Comparison of ENCODE assay signal across 24 cellular contexts in genomic region chr9:117926031-117926655, GRCh38.
A peak's percentile ranks its signal among the peaks of the same experiment; 100 is the strongest.
DNase-seq lines count a peak whose midpoint lies in the region; ATAC-seq, FAIRE-seq and TF ChIP-seq lines count a peak whose summit lies in the region.
"Had no signal": no experiment of that assay in that cellular context is flagged by ENCODE, and none has a peak within 500 bp of the region (broad histone marks: within the 10 kb centered on the region; RNA-seq: fewer than 3 reads in every experiment).

No MANE protein-coding gene starts in this region.

- no peak overlapping the region for H4K91ac ChIP-seq in neuronal stem cell (ENCODE audit: low read depth, low read length, poor library complexity)

- no peaks in the 10 kb centered on the region for H3K36me3 ChIP-seq in GM23248 (ENCODE audit: low read depth)
- H3K36me3 ChIP-seq in MG63: no peaks in the 10 kb centered on the region
- no peaks in the 10 kb centered on the region for H3K36me3 ChIP-seq in bronchial epithelial cell (ENCODE audit: control insufficient read depth, insufficient read depth, low read length)
- no peaks in the 10 kb centered on the region for H3K36me3 ChIP-seq in neuronal stem cell (replicated peaks in 1 of 2; ENCODE audit: control insufficient read depth in 2 of 2, insufficient read depth in 2 of 2, low read length in 2 of 2)
- H3K36me3 ChIP-seq in esophagus muscularis mucosa: no peaks in the 10 kb centered on the region
- H3K36me3 ChIP-seq: cardiac muscle cell had no signal

- no peak overlapping the region for H3K18ac ChIP-seq in neuronal stem cell (ENCODE audit: low read length)

- no peak overlapping the region for H4K8ac ChIP-seq in neuronal stem cell (ENCODE audit: low read depth, low read length)

- no peak overlapping the region for H3K23ac ChIP-seq in neuronal stem cell (ENCODE audit: low read depth, low read length, poor library complexity)

- H2BK12ac ChIP-seq in neuronal stem cell (ENCODE audit: low read length): no peak overlapping the region

- H3K9ac ChIP-seq in GM23248: no peak overlapping the region
- H3K9ac ChIP-seq in neuronal stem cell (ENCODE audit: low read depth, low read length, poor library complexity): no peak overlapping the region

- TF ChIP-seq POLR2A in esophagus muscularis mucosa (IDR thresholded peaks at IDR 0.05; ENCODE audit: low read depth): no peak

- intact Hi-C loops in esophagus muscularis mucosa (cut with DNase I): no loop called here

- DNase-seq in GM23248: peak; percentile 5
- peak; percentile 18 for DNase-seq in MG63
- DNase-seq in bronchial epithelial cell (ENCODE audit: low read depth): peak; percentile 30
- DNase-seq in neuronal stem cell (ENCODE audit: low spot score): peak; percentile 18
- DNase-seq in esophagus muscularis mucosa (ENCODE audit: extremely low spot score): no peak
- DNase-seq: activated CD4-positive, alpha-beta memory T cell treated with anti-CD3 and anti-CD28 coated beads, Interleukin-2, amount 10 ng/mL, durations not matched to agents 7 days and 5 days; activated CD8-positive, alpha-beta memory T cell treated with anti-CD3 and anti-CD28 coated beads, Interleukin-2, amount 50 U/mL, for 48 hours; activated naive CD4-positive, alpha-beta T cell treated with anti-CD3 and anti-CD28 coated beads, Interleukin-2, amount 50 U/mL, for 16 hours; amniotic stem cell; cortex of kidney; effector memory CD8-positive, alpha-beta T cell; foreskin melanocyte; NCI-H1105 treated with DMSO at 0.1 percent for 48 hours; NCI-H1930; stimulated activated naive CD8-positive, alpha-beta T cell treated with anti-CD3 and anti-CD28 coated beads, Interleukin-15, Interleukin-2, amounts not matched to agents 100 U/mL and 50 U/mL, for 24 hours; T-helper 17 cell; testis had no signal

- no peak for TF ChIP-seq EP300 in esophagus muscularis mucosa (IDR thresholded peaks at IDR 0.05)

- no peaks in the 10 kb centered on the region for H3K9me2 ChIP-seq in GM23248 (ENCODE audit: insufficient read depth)

- no peaks in the 10 kb centered on the region for H4K20me1 ChIP-seq in GM23248 (ENCODE audit: insufficient read depth)

- FAIRE-seq in bronchial epithelial cell (lab: Jason Lieb, UNC): no peak
- FAIRE-seq: GM19239 had no signal

- no peak overlapping the region for H2BK5ac ChIP-seq in neuronal stem cell (ENCODE audit: low read length)

- H2AFZ ChIP-seq in GM23248 (no peak overlapping the region), neuronal stem cell (ENCODE audit: low read length) (peak overlapping the region; percentile 8)

- H2BK120ac ChIP-seq in neuronal stem cell (ENCODE audit: low read depth, low read length): no peak overlapping the region

- no peak for TF ChIP-seq CTCF in bronchial epithelial cell (IDR thresholded peaks at IDR 0.05; ENCODE audit: insufficient read depth, low read length, severe bottlenecking)
- TF ChIP-seq CTCF in esophagus muscularis mucosa (IDR thresholded peaks at IDR 0.05): no peak

- H3K9me3 ChIP-seq in GM23248 (ENCODE audit: low read depth): no peaks in the 10 kb centered on the region
- H3K9me3 ChIP-seq in MG63: no peaks in the 10 kb centered on the region
- H3K9me3 ChIP-seq in neuronal stem cell (replicated peaks in 1 of 2; ENCODE audit: control insufficient read depth in 2 of 2, insufficient read depth in 1 of 2, low read depth in 1 of 2, low read length in 2 of 2): no peaks in the 10 kb centered on the region
- no peaks in the 10 kb centered on the region for H3K9me3 ChIP-seq in esophagus muscularis mucosa
- H3K9me3 ChIP-seq: testis had no signal

- H3K4me2 ChIP-seq in GM23248 (ENCODE audit: unreplicated experiment) (no peak overlapping the region), neuronal stem cell (ENCODE audit: insufficient read depth, low read length, poor library complexity, severe bottlenecking) (no peak overlapping the region)

- H3F3A ChIP-seq in GM23248 (ENCODE audit: insufficient read depth): no peaks in the 10 kb centered on the region

- H3K4ac ChIP-seq in neuronal stem cell (ENCODE audit: low read length): no peak overlapping the region

- H2AK5ac ChIP-seq in neuronal stem cell (ENCODE audit: low read depth, low read length): no peak overlapping the region

- ATAC-seq in GM18861 (IDR thresholded peaks at IDR 0.05; ENCODE audit: unreplicated experiment) (no peak), GM19023 (IDR thresholded peaks at IDR 0.05; ENCODE audit: unreplicated experiment) (no peak)
- ATAC-seq: activated CD4-positive, CD25-positive, alpha-beta regulatory T cell treated with anti-CD3 and anti-CD28 coated beads, Interleukin-2, amount 50 U/mL, for 24 hours; effector memory CD8-positive, alpha-beta T cell; esophagus mucosa; left lobe of liver; stimulated activated naive CD8-positive, alpha-beta T cell treated with anti-CD3 and anti-CD28 coated beads, Interleukin-15, Interleukin-2, amounts not matched to agents 100 U/mL and 50 U/mL, for 24 hours; T-helper 17 cell had no signal

- in situ Hi-C loops in GM23248 (cut with MboI): no loop called here

- H3K4me1 ChIP-seq in GM23248 (ENCODE audit: insufficient read depth) (no peaks in the 10 kb centered on the region), neuronal stem cell (ENCODE audit: control insufficient read depth in 2 of 2, insufficient read depth in 1 of 2, low read depth in 1 of 2, low read length in 2 of 2) (peaks cover 0 to 5% of the 10 kb centered on the region in 2 donors), esophagus muscularis mucosa (no peaks in the 10 kb centered on the region)
- H3K4me1 ChIP-seq: testis had no signal

- no peak overlapping the region for H3K27ac ChIP-seq in GM23248
- H3K27ac ChIP-seq in neuronal stem cell (replicated peaks; ENCODE audit: low read length): no peak overlapping the region
- no peak overlapping the region for H3K27ac ChIP-seq in esophagus muscularis mucosa (replicated peaks in 1 of 4)
- H3K27ac ChIP-seq: cardiac muscle cell, testis had no signal

- H3K79me1 ChIP-seq in neuronal stem cell (ENCODE audit: low read depth, low read length): no peaks in the 10 kb centered on the region

- no peak overlapping the region for H2BK15ac ChIP-seq in neuronal stem cell (ENCODE audit: low read length)

- no peak overlapping the region for H3K4me3 ChIP-seq in GM23248
- H3K4me3 ChIP-seq in MG63: no peak overlapping the region
- no peak overlapping the region for H3K4me3 ChIP-seq in bronchial epithelial cell (ENCODE audit: low read depth, low read length)
- H3K4me3 ChIP-seq in neuronal stem cell (ENCODE audit: low read length in 2 of 2): no peak overlapping the region
- H3K4me3 ChIP-seq in esophagus muscularis mucosa: no peak overlapping the region
- H3K4me3 ChIP-seq: cardiac muscle cell, testis had no signal

- no peak overlapping the region for H3K14ac ChIP-seq in neuronal stem cell (ENCODE audit: low read length)

- 47 to 48% methylated on average over 5 of the region's 5 CpGs for WGBS in GM23248 (ENCODE audit: low coverage in 1 of 2, low lambda C conversion rate in 2 of 2, missing lambda C conversion rate in 2 of 2), 2 experiments
- no CpG with 5 or more reads among the region's 5 CpGs for WGBS in neuronal stem cell (ENCODE audit: extremely low coverage in 2 of 2, insufficient read length in 2 of 2, insufficient replicate concordance in 1 of 2), 2 donors
- 66% methylated on average over 5 of the region's 5 CpGs for WGBS in esophagus muscularis mucosa

- H3K27me3 ChIP-seq in GM23248 (replicated peaks; ENCODE audit: insufficient read depth): no peaks in the 10 kb centered on the region
- H3K27me3 ChIP-seq in MG63: no peaks in the 10 kb centered on the region
- H3K27me3 ChIP-seq in bronchial epithelial cell (ENCODE audit: control insufficient read depth, insufficient read depth, low read length): no peaks in the 10 kb centered on the region
- no peaks in the 10 kb centered on the region for H3K27me3 ChIP-seq in neuronal stem cell (ENCODE audit: control insufficient read depth in 3 of 3, insufficient read depth in 3 of 3, low read depth in 1 of 3, low read length in 3 of 3)
- H3K27me3 ChIP-seq in esophagus muscularis mucosa: no peaks in the 10 kb centered on the region
- H3K27me3 ChIP-seq: cardiac muscle cell, testis had no signal

- H3K79me2 ChIP-seq in GM23248 (ENCODE audit: insufficient read depth): no peaks in the 10 kb centered on the region
